In the genomic region with DNA sequence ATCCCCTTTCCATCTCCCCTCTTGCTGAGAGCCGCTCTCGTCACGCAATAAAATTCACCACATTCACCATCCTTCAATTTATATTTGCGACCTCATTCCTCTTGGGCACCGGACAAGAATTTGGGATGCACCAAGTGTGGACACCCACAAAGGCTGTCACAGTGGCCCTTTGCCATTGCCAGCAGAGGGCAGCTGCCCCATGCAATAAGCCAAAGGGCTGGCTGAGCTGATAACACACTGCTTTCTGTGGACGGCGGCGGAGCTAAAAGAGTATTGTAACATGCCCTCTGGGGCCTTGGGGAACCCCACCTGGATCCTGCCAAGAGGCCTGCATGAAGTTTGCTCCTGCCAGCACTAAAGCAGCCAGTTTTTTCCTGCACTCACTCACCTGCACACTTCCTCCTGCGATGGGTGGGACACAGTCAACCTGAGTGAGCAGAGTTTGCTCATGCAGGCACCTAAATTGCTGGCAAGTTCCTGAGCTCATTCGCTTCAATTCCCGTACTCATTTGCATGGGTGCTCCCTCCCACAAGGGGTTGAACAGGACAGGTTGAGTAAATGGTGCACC, we compare ENCODE assay signal across 9 cellular contexts.
DNase-seq lines count a peak whose midpoint lies in the region; ATAC-seq, FAIRE-seq and TF ChIP-seq lines count a peak whose summit lies in the region.
"Had no signal": no experiment of that assay in that cellular context is flagged by ENCODE, and none has a peak within 500 bp of the region (broad histone marks: within the 10 kb centered on the region; RNA-seq: fewer than 3 reads in every experiment).

No MANE protein-coding gene starts in this region.

- POLR2A ChIA-PET in OCI-LY7 (lab: Charles Lee): no interaction called here

- H3K9ac ChIP-seq in mammary epithelial cell (ENCODE audit: insufficient read depth, low read length) (no peak overlapping the region), kidney (ENCODE audit: low read length in 2 of 2) (no peak overlapping the region)

- H3K79me2 ChIP-seq in mammary epithelial cell (ENCODE audit: insufficient read depth, low read length) (no peaks in the 10 kb centered on the region), OCI-LY7 (ENCODE audit: insufficient read depth, low read depth, low read length) (no peaks in the 10 kb centered on the region)

- peak in 1 of 2 donors; percentile 48 for TF ChIP-seq CTCF in right atrium auricular region (IDR thresholded peaks at IDR 0.05)
- peak; percentile 23 to 61 for TF ChIP-seq CTCF in mammary epithelial cell (conservative IDR thresholded peaks at IDR 0.05 in 1 of 2, IDR thresholded peaks at IDR 0.05 in 1 of 2; ENCODE audit: extremely low read depth in 1 of 2, insufficient read depth in 1 of 2, low read depth in 1 of 2, low read length in 2 of 2)
- peak; percentile 45 for TF ChIP-seq CTCF in kidney (IDR thresholded peaks at IDR 0.05; ENCODE audit: borderline replicate concordance, extremely low read depth, insufficient read depth)
- no peak for TF ChIP-seq CTCF in OCI-LY7 (conservative IDR thresholded peaks at IDR 0.05; ENCODE audit: low read length)

- no peaks in the 10 kb centered on the region for H3K9me3 ChIP-seq in right atrium auricular region
- no peaks in the 10 kb centered on the region for H3K9me3 ChIP-seq in mammary epithelial cell (replicated peaks; ENCODE audit: insufficient read depth, low read length)
- no peaks in the 10 kb centered on the region for H3K9me3 ChIP-seq in kidney (ENCODE audit: control insufficient read depth in 1 of 2, low read length in 2 of 2)
- H3K9me3 ChIP-seq in OCI-LY7 (ENCODE audit: low read length): no peaks in the 10 kb centered on the region; the same call in 1 of the 2 replicates

- H3K4me3 ChIP-seq in right atrium auricular region (no peak overlapping the region), mammary epithelial cell (replicated peaks in 1 of 3; ENCODE audit: insufficient read depth in 1 of 3, low read depth in 2 of 3, low read length in 3 of 3) (no peak overlapping the region), kidney (ENCODE audit: low read length in 2 of 2) (no peak overlapping the region), OCI-LY7 (ENCODE audit: low read depth, low read length, poor library complexity, severe bottlenecking) (no peak overlapping the region)

- DNase-seq in Right ventricle myocardium superior (peak; percentile 57), right atrium auricular region (ENCODE audit: low spot score) (no peak), mammary epithelial cell (no peak), kidney (no peak), OCI-LY7 (ENCODE audit: low spot score) (no peak), G401 (ENCODE audit: low spot score) (no peak)
- DNase-seq in NK-92 treated with Interleukin-12 subunit alpha and Interleukin-12 subunit beta, amount 100 ng/mL, for 24 hours (lab: John Stamatoyannopoulos, UW): no peak
- DNase-seq in stimulated activated CD4-positive, alpha-beta T cell treated with anti-CD3 and anti-CD28 coated beads, Interleukin-4, amount 100 ng/mL, for 4 hours: no peak
- DNase-seq: NCI-H187 had no signal

- dilution Hi-C loops in mammary epithelial cell (cut with HindIII; ENCODE audit: low sequenced_read_pairs): no loop called here

- H4K20me1 ChIP-seq in mammary epithelial cell (ENCODE audit: insufficient read depth, low read length) (no peaks in the 10 kb centered on the region), OCI-LY7 (ENCODE audit: insufficient read depth, low read length) (no peaks in the 10 kb centered on the region)

- H3K4me2 ChIP-seq in mammary epithelial cell (ENCODE audit: insufficient read depth, low read depth, low read length): no peak overlapping the region
- H3K4me2 ChIP-seq in OCI-LY7 (ENCODE audit: low read length): no peak overlapping the region

- in situ Hi-C loops in mammary epithelial cell (cut with MboI; ENCODE audit: low sequenced_read_pairs in 2 of 2) (no loop called here), G401 (cut with HindIII; ENCODE audit: low sequenced_read_pairs) (no loop called here)

- WGBS in mammary epithelial cell (ENCODE audit: low coverage, missing lambda C conversion rate): 78% methylated on average over 8 of the region's 11 CpGs

- CTCF ChIA-PET in mammary epithelial cell (lab: Charles Lee; ENCODE audit: low non-redundant PET): no interaction called here
- CTCF ChIA-PET in OCI-LY7 (lab: Charles Lee; ENCODE audit: unreplicated experiment): no interaction called here

- H3K4me1 ChIP-seq in right atrium auricular region (no peaks in the 10 kb centered on the region), mammary epithelial cell (ENCODE audit: insufficient read depth, low read length) (peaks cover 7% of the 10 kb centered on the region), kidney (ENCODE audit: control insufficient read depth in 1 of 2, insufficient read depth in 1 of 2, low read depth in 1 of 2, low read length in 2 of 2) (no peaks in the 10 kb centered on the region), OCI-LY7 (ENCODE audit: insufficient read depth, low read length, poor library complexity, severe bottlenecking) (no peaks in the 10 kb centered on the region)

- H3K27me3 ChIP-seq in right atrium auricular region: no peaks in the 10 kb centered on the region
- no peaks in the 10 kb centered on the region for H3K27me3 ChIP-seq in mammary epithelial cell (ENCODE audit: insufficient read depth, low read length)

- H3K36me3 ChIP-seq in right atrium auricular region (no peaks in the 10 kb centered on the region), mammary epithelial cell (ENCODE audit: insufficient read depth, low read length) (no peaks in the 10 kb centered on the region), kidney (ENCODE audit: control insufficient read depth in 1 of 2, insufficient read depth in 2 of 2, low read length in 2 of 2) (no peaks in the 10 kb centered on the region), OCI-LY7 (ENCODE audit: insufficient read depth, low read length) (no peaks in the 10 kb centered on the region)

- H3K9me2 ChIP-seq in OCI-LY7 (ENCODE audit: insufficient read depth, low read length): no peaks in the 10 kb centered on the region

- peak; percentile 87 for ATAC-seq in Right ventricle myocardium superior (ENCODE audit: poor library complexity)

- no peak for FAIRE-seq in kidney (lab: Jason Lieb, UNC)

- H3K27ac ChIP-seq in right atrium auricular region (no peak overlapping the region), mammary epithelial cell (ENCODE audit: insufficient read depth, low read depth, low read length) (no peak overlapping the region), kidney (ENCODE audit: low read depth in 2 of 2, low read length in 2 of 2) (no peak overlapping the region), OCI-LY7 (ENCODE audit: low read depth, low read length, poor library complexity, severe bottlenecking) (no peak overlapping the region)

- BruUV-seq in mammary epithelial cell (replicated peaks; lab: Mats Ljungman, UMichigan) (no TSS peak), OCI-LY7 (replicated peaks; lab: Mats Ljungman, UMichigan) (no TSS peak)

- intact Hi-C loops in Right ventricle myocardium superior (cut with DNase I): no loop called here
- intact Hi-C loops in mammary epithelial cell (cut with micrococcal nuclease): no loop called here
- intact Hi-C loops in kidney (cut with DNase I): no loop called here
- intact Hi-C loops in OCI-LY7 (cut with micrococcal nuclease; ENCODE audit: unreplicated experiment): no loop called here

- no peak overlapping the region for H2AFZ ChIP-seq in mammary epithelial cell (ENCODE audit: low read depth, low read length)
- H2AFZ ChIP-seq in OCI-LY7 (ENCODE audit: low read length): no peak overlapping the region
